ENCODE assay signal across 10 cellular contexts in genomic region chr17:50272246-50272645, GRCh38. TPM values are rescaled to one million over a fixed set of nuclear protein-coding genes. Genes with fewer than 3 reads are reported as not detected.
DNase-seq lines count a peak whose midpoint lies in the region; ATAC-seq and TF ChIP-seq lines count a peak whose summit lies in the region.
"Had no signal": no experiment of that assay in that cellular context is flagged by ENCODE, and none has a peak within 500 bp of the region (broad histone marks: within the 10 kb centered on the region; RNA-seq: fewer than 3 reads in every experiment).

No MANE protein-coding gene starts in this region.

- peak overlapping the region; percentile 77 for H3K9ac ChIP-seq in mucosa of stomach (ENCODE audit: low read length)

- H3K36me3 ChIP-seq in breast epithelium (no peaks in the 10 kb centered on the region), mucosa of stomach (ENCODE audit: control insufficient read depth, insufficient read depth, low read length) (no peaks in the 10 kb centered on the region)

- H3K4me3 ChIP-seq in breast epithelium: peak overlapping the region in 2 of 3 donors; percentile 63 to 69
- peak overlapping the region; percentile 55 for H3K4me3 ChIP-seq in mucosa of stomach (ENCODE audit: low read length)

- ATAC-seq in HG03378 (IDR thresholded peaks at IDR 0.05; ENCODE audit: unreplicated experiment): no peak

- H3K9me3 ChIP-seq in breast epithelium (no peaks in the 10 kb centered on the region), mucosa of stomach (ENCODE audit: control insufficient read depth, low read length) (no peaks in the 10 kb centered on the region)

- peaks cover 0 to under 1% of the 10 kb centered on the region in 2 donors for H3K4me1 ChIP-seq in breast epithelium
- peaks cover 38% of the 10 kb centered on the region for H3K4me1 ChIP-seq in mucosa of stomach (ENCODE audit: control insufficient read depth, insufficient read depth, low read length)

- TF ChIP-seq CTCF in breast epithelium (IDR thresholded peaks at IDR 0.05): no peak

- TF ChIP-seq POLR2A in breast epithelium (IDR thresholded peaks at IDR 0.05): no peak

- intact Hi-C loops in breast epithelium (cut with DNase I; ENCODE audit: low total_unique reads): no loop called here

- peak; percentile 0 for DNase-seq in activated naive CD4-positive, alpha-beta T cell treated with Interleukin-2 at 50 U/mL for 16 hours
- DNase-seq in activated naive CD4-positive, alpha-beta T cell treated with anti-CD3 and anti-CD28 coated beads, Interleukin-2, amount 50 U/mL, for 16 hours: no peak
- DNase-seq in breast epithelium (ENCODE audit: low spot score in 2 of 2) (peak in 1 of 2 donors; percentile 34), ureter (ENCODE audit: low spot score) (peak; percentile 50), OCI-M1 (lab: John Stamatoyannopoulos, UW) (no peak), A172 (ENCODE audit: low spot score) (no peak)
- DNase-seq: DMS79, NCI-H1436 had no signal

- H3K27me3 ChIP-seq in breast epithelium (no peaks in the 10 kb centered on the region), mucosa of stomach (ENCODE audit: control insufficient read depth, insufficient read depth, low read length) (no peaks in the 10 kb centered on the region)

- peak overlapping the region; percentile 41 to 54 for H3K27ac ChIP-seq in breast epithelium

RNA-seq across cellular contexts. Expression of gene TMEM92, which starts 2.0 kb away (rescaled TPM):
- total RNA-seq in breast epithelium: under 1 TPM in 1 of 3 donors, not detected in 2; 0.33 TPM
- 3.0 TPM for total RNA-seq in ureter
- total RNA-seq in A172 (2014; rRNA removed; shearing (Covaris generic)): 5.2 and 6.6 TPM in 2 replicates

Comparison
In these comparisons a context has a peak if more than half of its experiments do, and no peak if none do; other contexts are left out.
1. DNase-seq: peak in activated naive CD4-positive, alpha-beta T cell treated with Interleukin-2 at 50 U/mL for 16 hours (single experiment) and ureter (single experiment); none in activated naive CD4-positive, alpha-beta T cell treated with anti-CD3 and anti-CD28 coated beads, Interleukin-2, amount 50 U/mL, for 16 hours (single experiment), OCI-M1 (single experiment) and A172 (single experiment).